In the genomic region with DNA sequence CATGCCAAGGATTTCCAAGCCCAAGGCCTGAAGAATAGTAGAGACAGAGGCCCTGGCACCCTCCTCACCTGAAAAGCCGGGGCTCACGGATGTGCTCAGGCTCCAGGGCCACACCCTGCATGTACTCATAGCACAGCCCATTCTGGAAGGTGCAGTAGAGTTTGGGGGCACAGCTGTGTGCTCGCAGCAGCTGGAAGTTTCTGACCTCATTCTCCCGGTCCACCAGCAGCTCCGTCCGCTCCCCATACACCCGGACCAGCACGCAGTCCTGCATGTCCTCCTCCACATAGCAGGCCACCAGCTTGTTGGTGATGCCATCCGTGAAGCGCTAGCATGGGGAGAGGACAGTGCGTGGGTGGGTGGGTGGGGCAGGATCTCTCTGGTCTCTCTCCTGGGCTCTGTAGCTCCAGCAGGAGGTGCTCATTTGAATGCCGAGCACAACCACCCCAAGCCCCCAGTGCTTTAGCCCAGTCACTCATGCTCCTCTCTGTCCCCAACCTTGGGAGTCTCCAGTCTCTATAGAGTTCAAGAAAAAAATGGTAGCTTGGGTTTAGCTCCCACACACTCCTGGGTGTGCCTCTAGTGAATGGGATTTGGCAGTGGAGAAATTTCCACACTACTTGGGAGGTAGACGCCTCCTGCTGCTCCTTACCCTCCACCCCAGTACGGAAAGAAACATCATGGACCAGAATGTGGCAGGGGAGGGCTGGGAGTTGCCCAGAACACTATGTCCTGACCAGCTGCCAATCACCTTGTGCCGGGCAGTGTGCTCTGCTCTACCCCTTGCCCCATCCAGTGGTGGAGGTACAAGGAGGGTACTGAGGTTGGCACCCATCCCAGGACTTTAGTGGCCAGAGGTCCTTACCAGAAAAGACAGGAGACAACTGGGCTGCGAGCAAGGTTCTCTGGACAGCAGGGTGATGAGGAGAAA, we compare ENCODE assay signal across 1 cellular context.
TF ChIP-seq lines count a peak whose summit lies in the region.

No MANE protein-coding gene starts in this region.

TF ChIP-seq in HEK293T, 16 proteins besides CTCF, POLR2A, EP300 and RAD21 (continued from another document):
- TF ChIP-seq BHLHE40 (IDR thresholded peaks at IDR 0.05; ENCODE audit: borderline replicate concordance): no peak
- no peak for TF ChIP-seq TARDBP (IDR thresholded peaks at IDR 0.05)
- TF ChIP-seq ELF4 (IDR thresholded peaks at IDR 0.05): no peak
- TF ChIP-seq ZNF384 (IDR thresholded peaks at IDR 0.05): no peak
- no peak for TF ChIP-seq L3MBTL2 (conservative IDR thresholded peaks at IDR 0.05)
- TF ChIP-seq FOXA1 (IDR thresholded peaks at IDR 0.05): no peak
- TF ChIP-seq SUZ12 (IDR thresholded peaks at IDR 0.05): no peak
